In the genomic region with DNA sequence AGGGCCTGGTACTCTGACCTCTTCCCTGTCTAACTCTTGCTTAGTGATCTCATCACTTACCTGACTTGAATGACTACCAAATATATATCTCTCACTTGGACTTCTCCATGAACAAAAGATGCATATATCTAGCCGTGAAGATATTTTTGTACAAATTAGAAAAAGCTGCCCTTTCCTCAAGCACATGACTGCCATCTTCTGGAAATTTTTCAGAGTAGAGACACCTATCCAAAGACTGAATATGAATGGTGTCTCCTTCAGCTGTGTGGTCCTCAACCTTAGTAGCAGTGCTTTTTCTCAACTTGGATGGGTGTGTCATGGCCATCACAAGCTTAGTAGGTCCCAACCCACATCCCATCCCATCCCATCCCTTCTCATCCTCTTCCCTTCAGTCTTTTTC, we compare ENCODE assay signal across 9 cellular contexts.
A peak's percentile ranks its signal among the peaks of the same experiment; 100 is the strongest.
DNase-seq lines count a peak whose midpoint lies in the region; ATAC-seq and TF ChIP-seq lines count a peak whose summit lies in the region.
"Had no signal": no experiment of that assay in that cellular context is flagged by ENCODE, and none has a peak within 500 bp of the region (broad histone marks: within the 10 kb centered on the region; RNA-seq: fewer than 3 reads in every experiment).

No MANE protein-coding gene starts in this region.

- H3K9me3 Mint-ChIP-seq in activated naive CD4-positive, alpha-beta T cell treated with anti-CD3 and anti-CD28 coated beads, Interleukin-2, amount 50 U/mL, for 72 hours: no peaks in the 10 kb centered on the region

- H3K27ac Mint-ChIP-seq in activated naive CD4-positive, alpha-beta T cell treated with anti-CD3 and anti-CD28 coated beads, Interleukin-2, amount 50 U/mL, for 72 hours: no peak overlapping the region

- no peak overlapping the region for H3K4me3 ChIP-seq in sigmoid colon

- H3K27ac ChIP-seq in sigmoid colon: no peak overlapping the region

- TF ChIP-seq POLR2A in sigmoid colon (IDR thresholded peaks at IDR 0.05): no peak

- WGBS in sigmoid colon, 2 donors: 10 to 35% methylated on average over 1 of the region's 1 CpG

- no peaks in the 10 kb centered on the region for H3K9me3 ChIP-seq in sigmoid colon

- no peaks in the 10 kb centered on the region for H3K36me3 ChIP-seq in sigmoid colon

- H3K4me1 ChIP-seq in sigmoid colon: peaks cover 0 to 3% (median 0%) of the 10 kb centered on the region in 4 donors

- no peaks in the 10 kb centered on the region for H3K36me3 Mint-ChIP-seq in activated naive CD4-positive, alpha-beta T cell treated with anti-CD3 and anti-CD28 coated beads, Interleukin-2, amount 50 U/mL, for 72 hours

- no peaks in the 10 kb centered on the region for H3K27me3 ChIP-seq in sigmoid colon

- TF ChIP-seq EP300 in sigmoid colon (IDR thresholded peaks at IDR 0.05): no peak

- TF ChIP-seq CTCF in GM10266 (IDR thresholded peaks at IDR 0.05; ENCODE audit: control insufficient read depth, insufficient read depth, low read depth, missing control alignments) (peak; percentile 4), sigmoid colon (IDR thresholded peaks at IDR 0.05) (no peak)

- no peak for ATAC-seq in activated naive CD4-positive, alpha-beta T cell treated with anti-CD3 and anti-CD28 coated beads, Interleukin-2, amount 50 U/mL, for 72 hours

- in situ Hi-C loops in ACHN (cut with HindIII; ENCODE audit: low pct_ligation_motif_present, low pct_unique_long_range_greater_than_20kb, low sequenced_read_pairs): loop anchor here (25.0 kb wide), 2 partner anchors 171 to 429 kb away; a partner anchor contains a TSS

- DNase-seq in ACHN: peak; percentile 28
- no peak for DNase-seq in GM10266 (ENCODE audit: extremely low spot score)
- DNase-seq in SW480 (ENCODE audit: low spot score): peak; percentile 52
- peak; percentile 57 for DNase-seq in inferior parietal cortex (ENCODE audit: extremely low spot score)
- DNase-seq in activated naive CD4-positive, alpha-beta T cell treated with anti-CD3 and anti-CD28 coated beads, Interleukin-2, amount 50 U/mL, for 72 hours (ENCODE audit: low spot score in 2 of 2): no peak
- no peak for DNase-seq in sigmoid colon
- no peak for DNase-seq in NCI-H128 (lab: John Stamatoyannopoulos, UW; ENCODE audit: unreplicated experiment)
- DNase-seq in NCI-H510A treated with DMSO at 0.1 percent for 48 hours (lab: John Stamatoyannopoulos, UW): no peak
- DNase-seq: activated CD4-positive, CD25-positive, alpha-beta regulatory T cell had no signal

- intact Hi-C loops in sigmoid colon (cut with DNase I): no loop called here

Comparison
In these comparisons a context has a peak if more than half of its experiments do, and no peak if none do; other contexts are left out.
1. DNase-seq: peak in ACHN (single experiment), SW480 (single experiment) and inferior parietal cortex (single experiment); none in GM10266 (single experiment), activated naive CD4-positive, alpha-beta T cell treated with anti-CD3 and anti-CD28 coated beads, Interleukin-2, amount 50 U/mL, for 72 hours (0 of 2), sigmoid colon (single experiment), NCI-H128 (single experiment) and NCI-H510A treated with DMSO at 0.1 percent for 48 hours (single experiment).